Comparison of ENCODE assay signal across 19 cellular contexts in the genomic region with DNA sequence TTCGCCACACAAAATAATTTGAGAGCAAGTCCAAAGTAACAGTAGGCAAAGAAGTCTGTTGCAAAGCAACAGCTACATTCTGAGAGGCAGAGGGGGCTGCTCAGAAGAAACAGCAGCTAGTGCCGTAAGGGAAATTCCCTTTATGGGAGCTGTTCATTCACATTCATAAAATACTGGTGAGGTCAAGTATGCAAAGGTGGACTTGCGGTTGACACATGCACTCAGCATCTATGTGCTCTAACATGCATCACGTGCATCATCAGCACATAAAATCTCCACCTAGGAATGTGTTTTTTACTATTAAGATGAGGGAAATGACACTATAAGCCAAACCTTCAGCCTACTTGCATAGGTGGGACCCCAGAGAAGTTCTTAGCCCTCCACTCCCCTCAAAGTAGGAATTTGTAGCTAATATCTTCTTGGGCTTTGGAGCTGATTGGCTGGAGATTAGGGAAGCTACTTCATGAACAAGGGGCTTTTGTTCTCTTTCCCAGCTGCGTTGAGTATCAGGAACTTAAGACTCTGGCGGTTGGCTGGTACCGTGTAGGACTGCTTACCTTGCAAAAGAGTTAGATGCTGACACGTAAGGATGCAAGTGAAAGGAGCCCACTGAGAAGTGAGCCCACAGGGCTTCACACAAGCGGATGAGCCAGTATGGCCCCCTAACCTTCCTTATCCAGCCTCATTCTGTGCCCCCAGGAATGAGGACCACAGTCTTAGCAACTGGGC. TPM values are rescaled to one million over a fixed set of nuclear protein-coding genes. Genes with fewer than 3 reads are reported as not detected.
A peak's percentile ranks its signal among the peaks of the same experiment; 100 is the strongest.
DNase-seq lines count a peak whose midpoint lies in the region; ATAC-seq, FAIRE-seq and TF ChIP-seq lines count a peak whose summit lies in the region.
"Had no signal": no experiment of that assay in that cellular context is flagged by ENCODE, and none has a peak within 500 bp of the region (broad histone marks: within the 10 kb centered on the region; RNA-seq: fewer than 3 reads in every experiment).

No MANE protein-coding gene starts in this region.

- H4K20me1 ChIP-seq in keratinocyte (ENCODE audit: control insufficient read depth, extremely low read depth, insufficient read depth, low read length) = no peaks in the 10 kb centered on the region

- H3K9ac ChIP-seq in adipocyte (ENCODE audit: low read length) (peak overlapping the region; percentile 1), keratinocyte (ENCODE audit: control insufficient read depth, extremely low read depth, insufficient read depth, low read length) (peak overlapping the region; percentile 29)
- H3K9ac ChIP-seq: SK-N-SH had no signal

- no peak overlapping the region for H2AFZ ChIP-seq in keratinocyte (ENCODE audit: control insufficient read depth, low read length)

- DNase-seq in EL (peak; percentile 40), adipocyte (ENCODE audit: low read depth) (no peak), keratinocyte (ENCODE audit: low read depth, low spot score) (no peak), inferior parietal cortex (ENCODE audit: extremely low spot score) (no peak)
- DNase-seq in activated CD4-positive, alpha-beta T cell treated with anti-CD3 and anti-CD28 coated beads for 4 hours = no peak
- DNase-seq: activated naive CD8-positive, alpha-beta T cell treated with anti-CD3 and anti-CD28 coated beads, Interleukin-2, amount 50 U/mL, for 24 hours; activated T-cell treated with anti-CD3 and anti-CD28 coated beads, Interleukin-2, amount 50 U/mL, for 72 hours; erythroblast; GDM1; hypothalamus; naive B cell; NCI-H1436 treated with DMSO at 0.1 percent for 48 hours; NCI-H446 treated with DMSO at 0.1 percent for 48 hours; psoas muscle; SK-N-SH had no signal

- H3K9me1 ChIP-seq in keratinocyte (ENCODE audit: control insufficient read depth, extremely low read depth, insufficient read depth, low read length) = no peaks in the 10 kb centered on the region

- peak overlapping the region; percentile 6 for H3K4me2 ChIP-seq in keratinocyte (ENCODE audit: control insufficient read depth, extremely low read depth, insufficient read depth, low read depth, low read length)
- H3K4me2 ChIP-seq: SK-N-SH had no signal

- ATAC-seq in GM21515 (IDR thresholded peaks at IDR 0.05; ENCODE audit: unreplicated experiment) (peak; percentile 49), GM18511 (IDR thresholded peaks at IDR 0.05; ENCODE audit: unreplicated experiment) (no peak), GM21576 (IDR thresholded peaks at IDR 0.05; ENCODE audit: unreplicated experiment) (no peak)
- ATAC-seq: activated naive CD8-positive, alpha-beta T cell treated with anti-CD3 and anti-CD28 coated beads, Interleukin-2, amount 50 U/mL, for 24 hours; activated T-cell treated with anti-CD3 and anti-CD28 coated beads, Interleukin-2, amount 50 U/mL, for 72 hours had no signal

- TF ChIP-seq CTCF in keratinocyte (optimal IDR thresholded peaks at IDR 0.05 in 1 of 3, IDR thresholded peaks at IDR 0.05 in 1 of 3, conservative IDR thresholded peaks at IDR 0.05 in 1 of 3; ENCODE audit: extremely low read depth in 1 of 3, insufficient read depth in 2 of 3, low read length in 3 of 3) = no peak

- H3K36me3 ChIP-seq in adipocyte (ENCODE audit: control insufficient read depth, insufficient read depth, low read length, severe bottlenecking) = no peaks in the 10 kb centered on the region
- H3K36me3 ChIP-seq in keratinocyte (ENCODE audit: control insufficient read depth in 2 of 2, extremely low read depth in 1 of 2, insufficient read depth in 2 of 2, low read length in 2 of 2) = no peaks in the 10 kb centered on the region

- no peaks in the 10 kb centered on the region for H3K79me2 ChIP-seq in keratinocyte (ENCODE audit: control insufficient read depth, insufficient read depth, low read length)

- peaks cover 50% of the 10 kb centered on the region for H3K4me1 ChIP-seq in adipocyte (ENCODE audit: control insufficient read depth, insufficient read depth, low read length)
- peaks cover 49% of the 10 kb centered on the region for H3K4me1 ChIP-seq in keratinocyte (ENCODE audit: control insufficient read depth, extremely low read depth, insufficient read depth, low read length)

- H3K9me3 ChIP-seq in adipocyte (ENCODE audit: control insufficient read depth, low read length) (peaks cover 5% of the 10 kb centered on the region), keratinocyte (ENCODE audit: control insufficient read depth, low read depth, low read length) (no peaks in the 10 kb centered on the region)
- H3K9me3 ChIP-seq: psoas muscle, SK-N-SH had no signal

- no peaks in the 10 kb centered on the region for H3K27me3 ChIP-seq in adipocyte (replicated peaks; ENCODE audit: control insufficient read depth, insufficient read depth, low read length)
- no peaks in the 10 kb centered on the region for H3K27me3 ChIP-seq in keratinocyte (ENCODE audit: control insufficient read depth, extremely low read depth, insufficient read depth, low read length)

- dilution Hi-C loops in keratinocyte (cut with MboI; ENCODE audit: extremely low pct_ligation_motif_present, low sequenced_read_pairs) = no loop called here

- H3K4me3 ChIP-seq in adipocyte (ENCODE audit: low read length) (no peak overlapping the region), keratinocyte (ENCODE audit: control insufficient read depth in 2 of 3, extremely low read depth in 1 of 3, insufficient read depth in 2 of 3, low read depth in 1 of 3, low read length in 3 of 3) (no peak overlapping the region)
- H3K4me3 ChIP-seq: psoas muscle had no signal

- H3K27ac ChIP-seq in keratinocyte (ENCODE audit: control insufficient read depth, insufficient read depth, low read length) = peak overlapping the region; percentile 71
- H3K27ac ChIP-seq: psoas muscle had no signal

- FAIRE-seq in keratinocyte (lab: Jason Lieb, UNC) = no peak

RNA-seq across cellular contexts. Expression of gene CST3, which starts 12.4 kb away (rescaled TPM):
- polyA plus RNA-seq in keratinocyte = 193 to 339 TPM (median 194 TPM) in 3 replicates
- polyA plus RNA-seq in keratinocyte (2011; ENCODE audit: low read depth) = 94.0 TPM
- polyA plus RNA-seq in keratinocyte (2011; cell fraction: cytosol; rRNA removed) = 253 and 507 TPM in 2 replicates
- 171 and 289 TPM in 2 replicates for polyA plus RNA-seq in keratinocyte (2011; cell fraction: nucleus; rRNA removed)
- 333 and 409 TPM in 2 replicates for polyA plus RNA-seq in keratinocyte (2012; ENCODE audit: low replicate concordance)
- 189 to 317 TPM (median 258 TPM) in 3 replicates for polyA minus RNA-seq in keratinocyte
- polyA minus RNA-seq in keratinocyte (2011; cell fraction: cytosol; rRNA and poly(A)+ RNA removed) = 535 TPM
- 137 and 147 TPM in 2 replicates for polyA minus RNA-seq in keratinocyte (2011; cell fraction: nucleus; rRNA and poly(A)+ RNA removed)

RNA-seq across cellular contexts. Expression of gene CST9, which starts 19.7 kb away (rescaled TPM):
- not detected in 3 replicates for polyA plus RNA-seq in keratinocyte
- not detected for polyA plus RNA-seq in keratinocyte (2011; ENCODE audit: low read depth)
- not detected in 2 replicates for polyA plus RNA-seq in keratinocyte (2011; cell fraction: cytosol; rRNA removed)
- not detected in 2 replicates for polyA plus RNA-seq in keratinocyte (2011; cell fraction: nucleus; rRNA removed)
- polyA plus RNA-seq in keratinocyte (2012; ENCODE audit: low replicate concordance) = not detected in 2 replicates
- 0.32 TPM in 1 of 3 replicates, not detected in the others for polyA minus RNA-seq in keratinocyte
- not detected for polyA minus RNA-seq in keratinocyte (2011; cell fraction: cytosol; rRNA and poly(A)+ RNA removed)
- not detected in 2 replicates for polyA minus RNA-seq in keratinocyte (2011; cell fraction: nucleus; rRNA and poly(A)+ RNA removed)
- polyA plus RNA-seq: liver, psoas muscle, SK-N-SH had no signal

RNA-seq across cellular contexts. Expression of gene CST9L, which starts 57.1 kb away (rescaled TPM):
- polyA plus RNA-seq in keratinocyte = not detected in 3 replicates
- not detected for polyA plus RNA-seq in keratinocyte (2011; ENCODE audit: low read depth)
- not detected in 2 replicates for polyA plus RNA-seq in keratinocyte (2011; cell fraction: cytosol; rRNA removed)
- not detected in 2 replicates for polyA plus RNA-seq in keratinocyte (2011; cell fraction: nucleus; rRNA removed)
- not detected in 2 replicates for polyA plus RNA-seq in keratinocyte (2012; ENCODE audit: low replicate concordance)
- polyA minus RNA-seq in keratinocyte = not detected in 3 replicates
- not detected for polyA minus RNA-seq in keratinocyte (2011; cell fraction: cytosol; rRNA and poly(A)+ RNA removed)
- not detected in 2 replicates for polyA minus RNA-seq in keratinocyte (2011; cell fraction: nucleus; rRNA and poly(A)+ RNA removed)
- polyA plus RNA-seq: liver, psoas muscle, SK-N-SH had no signal
